8 cellular contexts compared by ENCODE assay signal in genomic region chr16:89712476-89712805, GRCh38. TPM values are rescaled to one million over a fixed set of nuclear protein-coding genes. Genes with fewer than 3 reads are reported as not detected.
DNase-seq lines count a peak whose midpoint lies in the region; ATAC-seq and TF ChIP-seq lines count a peak whose summit lies in the region.

No MANE protein-coding gene starts in this region.

- intact Hi-C loops in activated T-helper 1 cell treated with anti-CD3 and anti-CD28 coated beads, Interleukin-12 subunit alpha, Interleukin-12 subunit beta, Interleukin-2, Interleukin-4 antibody, amounts not matched to agents 30 ng/mL and 10 ng/mL and 1 ng/mL, durations not matched to agents 14 hours and 24 hours and 36 hours (cut with micrococcal nuclease) = no loop called here

- peaks cover 20% of the 10 kb centered on the region for H4K20me1 ChIP-seq in GM23338 (replicated peaks; ENCODE audit: insufficient read depth)

- peak overlapping the region; percentile 86 for H3K4me3 Mint-ChIP-seq in GM23338
- peak overlapping the region; percentile 81 for H3K4me3 Mint-ChIP-seq in activated T-helper 1 cell treated with anti-CD3 and anti-CD28 coated beads, Interleukin-12 subunit alpha, Interleukin-12 subunit beta, Interleukin-2, Interleukin-4 antibody, amounts not matched to agents 30 ng/mL and 10 ng/mL and 1 ng/mL, durations not matched to agents 14 hours and 24 hours and 36 hours

- H3K27ac Mint-ChIP-seq in GM23338 = no peak overlapping the region
- no peak overlapping the region for H3K27ac Mint-ChIP-seq in activated T-helper 1 cell treated with anti-CD3 and anti-CD28 coated beads, Interleukin-12 subunit alpha, Interleukin-12 subunit beta, Interleukin-2, Interleukin-4 antibody, amounts not matched to agents 30 ng/mL and 10 ng/mL and 1 ng/mL, durations not matched to agents 14 hours and 24 hours and 36 hours

- H3K27me3 ChIP-seq in GM23338 (ENCODE audit: insufficient read depth) = peaks cover 25% of the 10 kb centered on the region

- CTCF ChIA-PET in AG04449 (lab: Yijun Ruan, JAX) = interaction anchor here (1.7 to 3.0 kb wide), 2 partner anchors 7 to 13 kb away, joined by 7 to 16 read pairs; no protein-coding TSS in a partner anchor

- peaks cover 10% of the 10 kb centered on the region for H3K4me1 Mint-ChIP-seq in GM23338
- no peaks in the 10 kb centered on the region for H3K4me1 Mint-ChIP-seq in activated T-helper 1 cell treated with anti-CD3 and anti-CD28 coated beads, Interleukin-12 subunit alpha, Interleukin-12 subunit beta, Interleukin-2, Interleukin-4 antibody, amounts not matched to agents 30 ng/mL and 10 ng/mL and 1 ng/mL, durations not matched to agents 14 hours and 24 hours and 36 hours (ENCODE audit: low read depth)

- no peaks in the 10 kb centered on the region for H3K9me3 Mint-ChIP-seq in GM23338
- H3K9me3 Mint-ChIP-seq in activated T-helper 1 cell treated with anti-CD3 and anti-CD28 coated beads, Interleukin-12 subunit alpha, Interleukin-12 subunit beta, Interleukin-2, Interleukin-4 antibody, amounts not matched to agents 30 ng/mL and 10 ng/mL and 1 ng/mL, durations not matched to agents 14 hours and 24 hours and 36 hours = no peaks in the 10 kb centered on the region

- H2AFZ ChIP-seq in GM23338 = no peak overlapping the region; the same call in 1 of the 2 replicates

- DNase-seq in AG04449 (ENCODE audit: low read depth, low spot score) (no peak), GM23338 (ENCODE audit: low spot score) (no peak), iris pigment epithelial cell (ENCODE audit: low read depth) (peak; percentile 49), Kasumi-1 (lab: John Stamatoyannopoulos, UW) (no peak), AG08396 (ENCODE audit: low spot score) (no peak), NCI-H526 treated with DMSO at 0.1 percent for 48 hours (lab: John Stamatoyannopoulos, UW) (no peak)
- no peak for DNase-seq in activated T-helper 1 cell treated with anti-CD3 and anti-CD28 coated beads, Interleukin-12 subunit alpha, Interleukin-12 subunit beta, Interleukin-2, Interleukin-4 antibody, amounts not matched to agents 30 ng/mL and 10 ng/mL and 1 ng/mL, durations not matched to agents 14 hours and 24 hours and 36 hours (ENCODE audit: low spot score)

- POLR2A ChIA-PET in AG04449 (lab: Yijun Ruan, JAX) = interaction anchor here (1.0 kb wide), 1 partner anchor 12 kb away, joined by 3 read pairs; no protein-coding TSS in a partner anchor

- ATAC-seq in GM23338 (peak; percentile 3), HG03442 (IDR thresholded peaks at IDR 0.05; ENCODE audit: unreplicated experiment) (no peak)

- H3K4me3 ChIP-seq in AG04449 (ENCODE audit: low read depth, low read length) = peak overlapping the region; percentile 62
- peak overlapping the region; percentile 92 for H3K4me3 ChIP-seq in GM23338

- TF ChIP-seq CTCF in AG04449 (IDR thresholded peaks at IDR 0.05; ENCODE audit: insufficient read depth, low read length, missing control alignments) (no peak), GM23338 (conservative IDR thresholded peaks at IDR 0.05; ENCODE audit: low read depth in 2 of 2) (no peak)

- no peaks in the 10 kb centered on the region for H3K9me2 ChIP-seq in GM23338 (ENCODE audit: insufficient read depth)

- peaks cover 8% of the 10 kb centered on the region for H3K4me1 ChIP-seq in GM23338 (ENCODE audit: insufficient read depth)

- H3K27me3 Mint-ChIP-seq in GM23338 (ENCODE audit: insufficient read depth, low read depth, poor library complexity) = peaks cover 32% of the 10 kb centered on the region
- no peaks in the 10 kb centered on the region for H3K27me3 Mint-ChIP-seq in activated T-helper 1 cell treated with anti-CD3 and anti-CD28 coated beads, Interleukin-12 subunit alpha, Interleukin-12 subunit beta, Interleukin-2, Interleukin-4 antibody, amounts not matched to agents 30 ng/mL and 10 ng/mL and 1 ng/mL, durations not matched to agents 14 hours and 24 hours and 36 hours (ENCODE audit: insufficient read depth)

- no peak overlapping the region for H3K27ac ChIP-seq in GM23338 (ENCODE audit: low read depth)

- 0 out of 2 replicates have a peak, but pooled peaks cover 5% of the 10 kb centered on the region for H3F3A ChIP-seq in GM23338 (replicated peaks; ENCODE audit: low read depth)

- H3K36me3 ChIP-seq in GM23338 (ENCODE audit: insufficient read depth) = no peaks in the 10 kb centered on the region; the same call in 1 of the 2 replicates

- H3K79me2 ChIP-seq in GM23338 (replicated peaks; ENCODE audit: insufficient read depth) = peaks cover 6% of the 10 kb centered on the region

- H3K4me2 ChIP-seq in GM23338 = peak overlapping the region; percentile 88

- H3K36me3 Mint-ChIP-seq in GM23338 (ENCODE audit: low read depth) = peaks cover 30% of the 10 kb centered on the region
- H3K36me3 Mint-ChIP-seq in activated T-helper 1 cell treated with anti-CD3 and anti-CD28 coated beads, Interleukin-12 subunit alpha, Interleukin-12 subunit beta, Interleukin-2, Interleukin-4 antibody, amounts not matched to agents 30 ng/mL and 10 ng/mL and 1 ng/mL, durations not matched to agents 14 hours and 24 hours and 36 hours (ENCODE audit: low read depth) = peaks cover 13% of the 10 kb centered on the region

TF ChIP-seq in GM23338, 12 proteins besides CTCF, POLR2A, EP300 and RAD21 (continues in another document):
- TF ChIP-seq CREB1 (CRISPR knock-in tag; IDR thresholded peaks at IDR 0.05; ENCODE audit: low read depth) (no peak), STAT1 (IDR thresholded peaks at IDR 0.05; ENCODE audit: unreplicated experiment) (no peak), JUNB (IDR thresholded peaks at IDR 0.05; ENCODE audit: unreplicated experiment) (no peak), ZNF331 (CRISPR knock-in tag; IDR thresholded peaks at IDR 0.05; ENCODE audit: low read depth) (no peak)

RNA-seq across cellular contexts. Expression of gene VPS9D1, which starts 8.3 kb away (rescaled TPM):
- total RNA-seq in GM23338 (2014; rRNA removed; shearing (Covaris generic)) = 1.8 and 2.1 TPM in 2 replicates
- polyA plus RNA-seq in GM23338 (2016; fragmentation: Nextera tagmentation; extraction: Ambion mirVana) = 2.0 and 2.2 TPM in 2 replicates
- 4.9 and 5.9 TPM in 2 replicates for total RNA-seq in activated T-helper 1 cell treated with anti-CD3 and anti-CD28 coated beads, Interleukin-12 subunit alpha, Interleukin-12 subunit beta, Interleukin-2, Interleukin-4 antibody, amounts not matched to agents 30 ng/mL and 10 ng/mL and 1 ng/mL, durations not matched to agents 14 hours and 24 hours and 36 hours

RNA-seq across cellular contexts. Expression of gene ZNF276, which starts 8.9 kb away (rescaled TPM):
- 12.7 and 15.6 TPM in 2 replicates for total RNA-seq in GM23338 (2014; rRNA removed; shearing (Covaris generic))
- 3.4 and 4.3 TPM in 2 replicates for polyA plus RNA-seq in GM23338 (2016; fragmentation: Nextera tagmentation; extraction: Ambion mirVana)
- total RNA-seq in activated T-helper 1 cell treated with anti-CD3 and anti-CD28 coated beads, Interleukin-12 subunit alpha, Interleukin-12 subunit beta, Interleukin-2, Interleukin-4 antibody, amounts not matched to agents 30 ng/mL and 10 ng/mL and 1 ng/mL, durations not matched to agents 14 hours and 24 hours and 36 hours = 34.2 and 36.4 TPM in 2 replicates

RNA-seq across cellular contexts. Expression of gene SPATA2L, which starts 10.9 kb away (rescaled TPM):
- 23.4 and 26.2 TPM in 2 replicates for total RNA-seq in GM23338 (2014; rRNA removed; shearing (Covaris generic))
- 6.9 and 11.1 TPM in 2 replicates for polyA plus RNA-seq in GM23338 (2016; fragmentation: Nextera tagmentation; extraction: Ambion mirVana)
- 14.1 and 15.2 TPM in 2 replicates for total RNA-seq in activated T-helper 1 cell treated with anti-CD3 and anti-CD28 coated beads, Interleukin-12 subunit alpha, Interleukin-12 subunit beta, Interleukin-2, Interleukin-4 antibody, amounts not matched to agents 30 ng/mL and 10 ng/mL and 1 ng/mL, durations not matched to agents 14 hours and 24 hours and 36 hours

RNA-seq across cellular contexts. Expression of gene CDK10, which starts 26.0 kb away (rescaled TPM):
- total RNA-seq in GM23338 (2014; rRNA removed; shearing (Covaris generic)) = 53.2 and 64.6 TPM in 2 replicates
- polyA plus RNA-seq in GM23338 (2016; fragmentation: Nextera tagmentation; extraction: Ambion mirVana) = 79.0 and 88.0 TPM in 2 replicates
- 93.9 and 99.6 TPM in 2 replicates for total RNA-seq in activated T-helper 1 cell treated with anti-CD3 and anti-CD28 coated beads, Interleukin-12 subunit alpha, Interleukin-12 subunit beta, Interleukin-2, Interleukin-4 antibody, amounts not matched to agents 30 ng/mL and 10 ng/mL and 1 ng/mL, durations not matched to agents 14 hours and 24 hours and 36 hours

RNA-seq across cellular contexts. Expression of gene SPATA33, which starts 54.8 kb away (rescaled TPM):
- 5.8 and 6.6 TPM in 2 replicates for total RNA-seq in GM23338 (2014; rRNA removed; shearing (Covaris generic))
- polyA plus RNA-seq in GM23338 (2016; fragmentation: Nextera tagmentation; extraction: Ambion mirVana) = 13.9 and 17.4 TPM in 2 replicates
- 15.1 and 16.1 TPM in 2 replicates for total RNA-seq in activated T-helper 1 cell treated with anti-CD3 and anti-CD28 coated beads, Interleukin-12 subunit alpha, Interleukin-12 subunit beta, Interleukin-2, Interleukin-4 antibody, amounts not matched to agents 30 ng/mL and 10 ng/mL and 1 ng/mL, durations not matched to agents 14 hours and 24 hours and 36 hours
